Comparison of ENCODE assay signal across 2 cellular contexts in the genomic region with DNA sequence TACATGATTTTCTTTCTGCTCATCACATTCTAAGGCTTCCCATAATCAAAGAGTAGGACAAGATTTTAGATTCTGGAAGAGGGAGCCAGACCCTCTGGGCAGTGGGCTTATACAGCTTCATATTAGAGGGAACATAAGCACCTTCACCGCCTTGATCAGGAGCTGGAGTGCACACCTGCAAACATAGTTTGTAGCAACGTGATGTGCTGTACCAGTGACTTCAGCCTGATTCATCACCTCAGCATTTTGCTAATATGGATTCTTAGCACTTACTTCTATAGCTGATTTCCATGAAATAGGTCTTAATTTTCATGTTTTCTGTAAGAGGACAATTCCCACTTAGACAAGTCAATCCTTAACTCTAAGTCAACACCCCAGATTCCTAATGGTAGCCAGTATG.
TF ChIP-seq lines count a peak whose summit lies in the region.

No MANE protein-coding gene starts in this region.

TF ChIP-seq in IMR-90, 13 proteins besides CTCF, POLR2A, EP300 and RAD21:
- TF ChIP-seq RFX5 (IDR thresholded peaks at IDR 0.05; ENCODE audit: low read depth, low read length) (no peak), MAZ (IDR thresholded peaks at IDR 0.05; ENCODE audit: borderline replicate concordance, low read depth, low read length) (no peak), CHD1 (IDR thresholded peaks at IDR 0.05; ENCODE audit: low read depth, low read length) (no peak), CEBPB (IDR thresholded peaks at IDR 0.05; ENCODE audit: low read depth, low read length) (no peak), MXI1 (IDR thresholded peaks at IDR 0.05; ENCODE audit: borderline replicate concordance, low read depth, low read length) (no peak), RCOR1 (IDR thresholded peaks at IDR 0.05; ENCODE audit: insufficient replicate concordance, low read length) (no peak), USF2 (IDR thresholded peaks at IDR 0.05; ENCODE audit: low read depth, low read length) (no peak), NFE2L2 (IDR thresholded peaks at IDR 0.05; ENCODE audit: low read depth, low read length) (no peak), FOS (IDR thresholded peaks at IDR 0.05; ENCODE audit: low read depth, low read length) (no peak), MAFK (IDR thresholded peaks at IDR 0.05; ENCODE audit: low read depth, low read length) (no peak), BHLHE40 (IDR thresholded peaks at IDR 0.05; ENCODE audit: low read depth, low read length) (no peak), SMC3 (IDR thresholded peaks at IDR 0.05; ENCODE audit: low read depth, low read length) (no peak)
- TF ChIP-seq, protein P1, sequence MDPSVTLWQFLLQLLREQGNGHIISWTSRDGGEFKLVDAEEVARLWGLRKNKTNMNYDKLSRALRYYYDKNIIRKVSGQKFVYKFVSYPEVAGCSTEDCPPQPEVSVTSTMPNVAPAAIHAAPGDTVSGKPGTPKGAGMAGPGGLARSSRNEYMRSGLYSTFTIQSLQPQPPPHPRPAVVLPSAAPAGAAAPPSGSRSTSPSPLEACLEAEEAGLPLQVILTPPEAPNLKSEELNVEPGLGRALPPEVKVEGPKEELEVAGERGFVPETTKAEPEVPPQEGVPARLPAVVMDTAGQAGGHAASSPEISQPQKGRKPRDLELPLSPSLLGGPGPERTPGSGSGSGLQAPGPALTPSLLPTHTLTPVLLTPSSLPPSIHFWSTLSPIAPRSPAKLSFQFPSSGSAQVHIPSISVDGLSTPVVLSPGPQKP (IDR thresholded peaks at IDR 0.05; ENCODE audit: borderline replicate concordance, low read depth, low read length) = no peak

TF ChIP-seq in H1, 55 proteins besides CTCF, POLR2A, EP300 and RAD21:
- TF ChIP-seq YY1 (IDR thresholded peaks at IDR 0.05; ENCODE audit: low read depth, low read length) (no peak), RFX5 (IDR thresholded peaks at IDR 0.05; ENCODE audit: borderline replicate concordance, low read depth, low read length) (no peak), BACH1 (IDR thresholded peaks at IDR 0.05; ENCODE audit: low read length) (no peak), TAF1 (IDR thresholded peaks at IDR 0.05; ENCODE audit: low read depth, low read length) (no peak), SRF (IDR thresholded peaks at IDR 0.05; ENCODE audit: low read depth, low read length) (no peak), CEBPB (IDR thresholded peaks at IDR 0.05; ENCODE audit: low read depth, low read length) (no peak), GTF2F1 (IDR thresholded peaks at IDR 0.05; ENCODE audit: borderline replicate concordance, low read depth, low read length) (no peak), MAX (IDR thresholded peaks at IDR 0.05) (no peak), CHD7 (IDR thresholded peaks at IDR 0.05; ENCODE audit: insufficient replicate concordance, low read length) (no peak), POU5F1 (IDR thresholded peaks at IDR 0.05; ENCODE audit: low read depth, low read length) (no peak), NANOG (IDR thresholded peaks at IDR 0.05; ENCODE audit: insufficient read depth, low read depth, low read length, poor library complexity, severe bottlenecking) (no peak), TAF7 (optimal IDR thresholded peaks at IDR 0.05; ENCODE audit: borderline replicate concordance, low read depth, low read length) (no peak)
TF ChIP-seq in H1: peak in this region for 0.
